In genomic region chr4:23680616-23681518, GRCh38 we compare ENCODE assay signal across 15 cellular contexts.
A peak's percentile ranks its signal among the peaks of the same experiment; 100 is the strongest.
DNase-seq lines count a peak whose midpoint lies in the region; ATAC-seq and TF ChIP-seq lines count a peak whose summit lies in the region.
"Had no signal": no experiment of that assay in that cellular context is flagged by ENCODE, and none has a peak within 500 bp of the region (broad histone marks: within the 10 kb centered on the region; RNA-seq: fewer than 3 reads in every experiment).

No MANE protein-coding gene starts in this region.

- H3K36me3 ChIP-seq in MM.1S (replicated peaks; ENCODE audit: insufficient read depth, low read length) (no peaks in the 10 kb centered on the region), esophagus muscularis mucosa (no peaks in the 10 kb centered on the region), heart left ventricle (no peaks in the 10 kb centered on the region)
- H3K36me3 ChIP-seq: BLaER1 treated with 17β-estradiol and CSF1 and Interleukin-3, amounts not matched to agents 10 nM and 100 nM had no signal

- no peak overlapping the region for H3K9ac ChIP-seq in MM.1S (ENCODE audit: low read length)
- H3K9ac ChIP-seq: BLaER1 treated with 17β-estradiol and CSF1 and Interleukin-3, amounts not matched to agents 10 nM and 100 nM had no signal

- H3K27ac ChIP-seq in MM.1S (ENCODE audit: low read length) (no peak overlapping the region), esophagus muscularis mucosa (replicated peaks in 1 of 4) (no peak overlapping the region), heart left ventricle (no peak overlapping the region)
- H3K27ac ChIP-seq: BLaER1 treated with 17β-estradiol and CSF1 and Interleukin-3, amounts not matched to agents 10 nM and 100 nM had no signal

- H3F3A ChIP-seq in MM.1S (ENCODE audit: insufficient read depth, low read length) = no peaks in the 10 kb centered on the region

- H3K9me2 ChIP-seq in MM.1S (replicated peaks; ENCODE audit: insufficient read depth, low read length) = no peaks in the 10 kb centered on the region

- DNase-seq in AG10803 (ENCODE audit: low read depth) (peak; percentile 30), MM.1S (no peak), esophagus muscularis mucosa (ENCODE audit: extremely low spot score) (no peak), myocyte (ENCODE audit: low read depth) (peak; percentile 16), NCI-H2107 treated with DMSO at 0.1 percent for 48 hours (lab: John Stamatoyannopoulos, UW; ENCODE audit: unreplicated experiment) (no peak), CD1c-positive myeloid dendritic cell (ENCODE audit: extremely low spot score) (no peak), heart left ventricle (no peak)
- DNase-seq in effector CD4-positive, alpha-beta T cell = no peak
- DNase-seq: activated CD4-positive, alpha-beta T cell treated with anti-CD3 and anti-CD28 coated beads for 4 hours; activated T-cell treated with anti-CD3 and anti-CD28 coated beads, Interleukin-2, amount 50 U/mL, for 24 hours; immature natural killer cell; NCI-H1417; stimulated activated CD4-positive, alpha-beta T cell treated with anti-CD3 and anti-CD28 coated beads, Interleukin-15, amount 100 ng/mL, for 24 hours; T-helper 2 cell had no signal

- no peaks in the 10 kb centered on the region for H3K79me2 ChIP-seq in MM.1S (ENCODE audit: low read length)

- H4K20me1 ChIP-seq in MM.1S (ENCODE audit: insufficient read depth, low read length) = no peaks in the 10 kb centered on the region
- H4K20me1 ChIP-seq: BLaER1 treated with 17β-estradiol and CSF1 and Interleukin-3, amounts not matched to agents 10 nM and 100 nM had no signal

- intact Hi-C loops in esophagus muscularis mucosa (cut with DNase I) = loop anchor here (10.0 kb wide), 1 partner anchor 744 kb away; no protein-coding TSS in a partner anchor
- intact Hi-C loops in heart left ventricle (cut with DNase I) = loop anchor here in 1 of 10 donors (10.0 kb wide), 1 partner anchor 734 kb away; no protein-coding TSS in a partner anchor

- no peak for TF ChIP-seq EP300 in esophagus muscularis mucosa (IDR thresholded peaks at IDR 0.05)

- no peaks in the 10 kb centered on the region for H3K9me3 ChIP-seq in MM.1S (replicated peaks; ENCODE audit: insufficient read depth, low read length)
- H3K9me3 ChIP-seq in esophagus muscularis mucosa = no peaks in the 10 kb centered on the region
- H3K9me3 ChIP-seq in heart left ventricle = no peaks in the 10 kb centered on the region
- H3K9me3 ChIP-seq: BLaER1 treated with 17β-estradiol and CSF1 and Interleukin-3, amounts not matched to agents 10 nM and 100 nM had no signal

- TF ChIP-seq POLR2A in esophagus muscularis mucosa (IDR thresholded peaks at IDR 0.05; ENCODE audit: low read depth) (no peak), heart left ventricle (IDR thresholded peaks at IDR 0.05) (no peak)

- no peak overlapping the region for H3K4me3 ChIP-seq in AG10803 (ENCODE audit: low read length)
- no peak overlapping the region for H3K4me3 ChIP-seq in MM.1S (ENCODE audit: low read length)
- H3K4me3 ChIP-seq in esophagus muscularis mucosa = no peak overlapping the region
- H3K4me3 ChIP-seq in heart left ventricle = no peak overlapping the region
- H3K4me3 ChIP-seq: BLaER1 treated with 17β-estradiol and CSF1 and Interleukin-3, amounts not matched to agents 10 nM and 100 nM had no signal

- H3K4me2 ChIP-seq in MM.1S (ENCODE audit: low read depth, low read length) = no peak overlapping the region
- H3K4me2 ChIP-seq: BLaER1 treated with 17β-estradiol and CSF1 and Interleukin-3, amounts not matched to agents 10 nM and 100 nM had no signal

- no peaks in the 10 kb centered on the region for H3K27me3 ChIP-seq in MM.1S (replicated peaks; ENCODE audit: insufficient read depth, low read length)
- H3K27me3 ChIP-seq in esophagus muscularis mucosa = no peaks in the 10 kb centered on the region
- H3K27me3 ChIP-seq in heart left ventricle = no peaks in the 10 kb centered on the region
- H3K27me3 ChIP-seq: BLaER1 treated with 17β-estradiol and CSF1 and Interleukin-3, amounts not matched to agents 10 nM and 100 nM had no signal

- H2AFZ ChIP-seq in MM.1S (ENCODE audit: low read length) = no peak overlapping the region

- no peak for ATAC-seq in heart left ventricle

- peak; percentile 46 for TF ChIP-seq CTCF in AG10803 (conservative IDR thresholded peaks at IDR 0.05; ENCODE audit: low read length)
- TF ChIP-seq CTCF in MM.1S (IDR thresholded peaks at IDR 0.05; ENCODE audit: low read length) = peak; percentile 9; the same call in 1 of the 2 replicates
- TF ChIP-seq CTCF in esophagus muscularis mucosa (IDR thresholded peaks at IDR 0.05) = peak; percentile 18 to 36 (median 23)
- TF ChIP-seq CTCF in heart left ventricle (IDR thresholded peaks at IDR 0.05) = peak in 1 of 12 donors; percentile 28

- 85% methylated on average over 4 of the region's 4 CpGs for WGBS in esophagus muscularis mucosa
- WGBS in heart left ventricle, 4 donors = 70 to 78% (median 76%) methylated on average over 4 of the region's 4 CpGs

- H3K4me1 ChIP-seq in MM.1S (ENCODE audit: low read length) (no peaks in the 10 kb centered on the region), esophagus muscularis mucosa (no peaks in the 10 kb centered on the region), heart left ventricle (no peaks in the 10 kb centered on the region)
- H3K4me1 ChIP-seq: BLaER1 treated with 17β-estradiol and CSF1 and Interleukin-3, amounts not matched to agents 10 nM and 100 nM had no signal

Comparison
In these comparisons a context has a peak if more than half of its experiments do, and no peak if none do; other contexts are left out.
1. DNase-seq: peak in AG10803 (single experiment) and myocyte (single experiment); none in MM.1S (single experiment), esophagus muscularis mucosa (single experiment), NCI-H2107 treated with DMSO at 0.1 percent for 48 hours (single experiment), CD1c-positive myeloid dendritic cell (single experiment), heart left ventricle (0 of 5) and effector CD4-positive, alpha-beta T cell (single experiment).